26 cellular contexts compared by ENCODE assay signal in the genomic region with DNA sequence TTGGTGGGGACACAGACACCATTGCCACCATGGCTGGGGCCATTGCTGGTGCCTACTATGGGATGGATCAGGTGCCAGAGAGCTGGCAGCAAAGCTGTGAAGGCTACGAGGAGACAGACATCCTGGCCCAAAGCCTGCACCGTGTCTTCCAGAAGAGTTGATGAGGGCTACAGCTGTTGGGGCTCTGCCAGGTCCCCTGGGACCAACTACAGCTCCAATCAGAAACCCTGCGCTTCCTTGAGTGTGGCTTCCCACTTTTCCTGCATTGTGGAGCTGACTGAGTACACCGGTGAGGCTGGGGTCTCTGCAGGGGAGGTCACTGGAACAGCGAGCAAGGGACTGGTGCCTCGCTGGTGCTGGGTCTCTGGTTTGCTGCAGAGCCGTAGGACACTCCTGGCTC. TPM values are rescaled to one million over a fixed set of nuclear protein-coding genes. Genes with fewer than 3 reads are reported as not detected.
DNase-seq lines count a peak whose midpoint lies in the region; ATAC-seq lines count a peak whose summit lies in the region.
"Had no signal": no experiment of that assay in that cellular context is flagged by ENCODE, and none has a peak within 500 bp of the region (broad histone marks: within the 10 kb centered on the region; RNA-seq: fewer than 3 reads in every experiment).

No MANE protein-coding gene starts in this region.

- intact Hi-C loops in dendritic cell treated with granulocyte-macrophage colony-stimulating factor and Interleukin-4, amounts not matched to agents 40 ng/mL and 50 ng/mL, for 4 days (cut with micrococcal nuclease): no loop called here

- H3K36me3 Mint-ChIP-seq in dendritic cell treated with granulocyte-macrophage colony-stimulating factor and Interleukin-4, amounts not matched to agents 40 ng/mL and 50 ng/mL, for 4 days (ENCODE audit: low read depth): peaks cover 86% of the 10 kb centered on the region
- H3K36me3 Mint-ChIP-seq in stimulated activated memory B cell treated with anti-CD40 and anti-IgM and Interleukin-4, amounts not matched to agents 10 μg/mL and 1 μg/mL and 100 μg/mL, for 72 hours: peaks cover 30% of the 10 kb centered on the region

- no peaks in the 10 kb centered on the region for H3K27me3 Mint-ChIP-seq in dendritic cell treated with granulocyte-macrophage colony-stimulating factor and Interleukin-4, amounts not matched to agents 40 ng/mL and 50 ng/mL, for 4 days
- H3K27me3 Mint-ChIP-seq in stimulated activated memory B cell treated with anti-CD40 and anti-IgM and Interleukin-4, amounts not matched to agents 10 μg/mL and 1 μg/mL and 100 μg/mL, for 72 hours: no peaks in the 10 kb centered on the region
- H3K27me3 Mint-ChIP-seq: stimulated activated naive CD8-positive, alpha-beta T cell treated with anti-CD3 and anti-CD28 coated beads, Interleukin-15, Interleukin-2, amounts not matched to agents 100 ng/mL and 50 ng/mL, for 24 hours; type B pancreatic cell had no signal

- no peak for ATAC-seq in stimulated activated memory B cell treated with anti-CD40 and anti-IgM and Interleukin-4, amounts not matched to agents 10 μg/mL and 1 μg/mL and 100 μg/mL, for 72 hours
- no peak for ATAC-seq in HG03354 (IDR thresholded peaks at IDR 0.05; ENCODE audit: poor library complexity, severe bottlenecking, unreplicated experiment)
- ATAC-seq: HepG2 had no signal

- peak; percentile 14 for DNase-seq in activated T-cell treated with anti-CD3 and anti-CD28 coated beads, Interleukin-2, amount 50 U/mL, for 1 hour
- DNase-seq in activated T-cell treated with anti-CD3 and anti-CD28 coated beads for 4 hours (no peak), NCI-H446 treated with DMSO at 0.1 percent for 48 hours (lab: John Stamatoyannopoulos, UW) (peak; percentile 7), iPS-NIHi11 (ENCODE audit: low spot score) (no peak), A172 (ENCODE audit: low spot score) (no peak)
- DNase-seq: ACHN; activated CD4-positive, alpha-beta T cell treated with anti-CD3 and anti-CD28 coated beads, Interleukin-2, amount 50 U/mL, for 1 hour; Caco-2; DMS79 treated with DMSO at 0.1 percent for 48 hours; effector memory CD4-positive, alpha-beta T cell; erythroblast; GF-D8; Karpas-422; NCI-H146; NCI-H2171; NCI-H526; SIG-M5; T-helper 9 cell; WERI-Rb-1 had no signal

- no peaks in the 10 kb centered on the region for H3K9me3 Mint-ChIP-seq in dendritic cell treated with granulocyte-macrophage colony-stimulating factor and Interleukin-4, amounts not matched to agents 40 ng/mL and 50 ng/mL, for 4 days
- no peaks in the 10 kb centered on the region for H3K9me3 Mint-ChIP-seq in stimulated activated memory B cell treated with anti-CD40 and anti-IgM and Interleukin-4, amounts not matched to agents 10 μg/mL and 1 μg/mL and 100 μg/mL, for 72 hours
- H3K9me3 Mint-ChIP-seq: stimulated activated naive CD8-positive, alpha-beta T cell treated with anti-CD3 and anti-CD28 coated beads, Interleukin-15, Interleukin-2, amounts not matched to agents 100 ng/mL and 50 ng/mL, for 24 hours; type B pancreatic cell had no signal

- H3K27ac Mint-ChIP-seq in dendritic cell treated with granulocyte-macrophage colony-stimulating factor and Interleukin-4, amounts not matched to agents 40 ng/mL and 50 ng/mL, for 4 days: peak overlapping the region; percentile 89
- peak overlapping the region; percentile 44 for H3K27ac Mint-ChIP-seq in stimulated activated memory B cell treated with anti-CD40 and anti-IgM and Interleukin-4, amounts not matched to agents 10 μg/mL and 1 μg/mL and 100 μg/mL, for 72 hours
- H3K27ac Mint-ChIP-seq: stimulated activated naive CD8-positive, alpha-beta T cell treated with anti-CD3 and anti-CD28 coated beads, Interleukin-15, Interleukin-2, amounts not matched to agents 100 ng/mL and 50 ng/mL, for 24 hours; type B pancreatic cell had no signal

- H3K4me3 Mint-ChIP-seq in dendritic cell treated with granulocyte-macrophage colony-stimulating factor and Interleukin-4, amounts not matched to agents 40 ng/mL and 50 ng/mL, for 4 days: peak overlapping the region; percentile 55
- no peak overlapping the region for H3K4me3 Mint-ChIP-seq in stimulated activated memory B cell treated with anti-CD40 and anti-IgM and Interleukin-4, amounts not matched to agents 10 μg/mL and 1 μg/mL and 100 μg/mL, for 72 hours
- H3K4me3 Mint-ChIP-seq: stimulated activated naive CD8-positive, alpha-beta T cell treated with anti-CD3 and anti-CD28 coated beads, Interleukin-15, Interleukin-2, amounts not matched to agents 100 ng/mL and 50 ng/mL, for 24 hours; type B pancreatic cell had no signal

- H3K4me1 Mint-ChIP-seq in dendritic cell treated with granulocyte-macrophage colony-stimulating factor and Interleukin-4, amounts not matched to agents 40 ng/mL and 50 ng/mL, for 4 days (ENCODE audit: low read depth): peaks cover 75% of the 10 kb centered on the region
- H3K4me1 Mint-ChIP-seq in stimulated activated memory B cell treated with anti-CD40 and anti-IgM and Interleukin-4, amounts not matched to agents 10 μg/mL and 1 μg/mL and 100 μg/mL, for 72 hours: peaks cover 25% of the 10 kb centered on the region

RNA-seq across cellular contexts. Expression of gene ADPRS, which starts 4.5 kb away (rescaled TPM):
- total RNA-seq in A172 (2014; rRNA removed; shearing (Covaris generic)): 33.7 and 45.8 TPM in 2 replicates

RNA-seq across cellular contexts. Expression of gene TEKT2, which starts 9.3 kb away (rescaled TPM):
- total RNA-seq in A172 (2014; rRNA removed; shearing (Covaris generic)): not detected in 2 replicates
- total RNA-seq: Caco-2, Peyer's patch had no signal

RNA-seq across cellular contexts. Expression of gene COL8A2, which starts 31.8 kb away (rescaled TPM):
- 0.62 and 0.72 TPM in 2 replicates for total RNA-seq in A172 (2014; rRNA removed; shearing (Covaris generic))

RNA-seq across cellular contexts. Expression of gene TRAPPC3, which starts 56.1 kb away (rescaled TPM):
- 86.7 and 110 TPM in 2 replicates for total RNA-seq in A172 (2014; rRNA removed; shearing (Covaris generic))

Comparison
In these comparisons a context has a peak if more than half of its experiments do, and no peak if none do; other contexts are left out.
1. DNase-seq: peak in activated T-cell treated with anti-CD3 and anti-CD28 coated beads, Interleukin-2, amount 50 U/mL, for 1 hour (single experiment) and NCI-H446 treated with DMSO at 0.1 percent for 48 hours (single experiment); none in activated T-cell treated with anti-CD3 and anti-CD28 coated beads for 4 hours (single experiment), iPS-NIHi11 (single experiment) and A172 (single experiment).